ENCODE assay signal across 8 cellular contexts in the genomic region with DNA sequence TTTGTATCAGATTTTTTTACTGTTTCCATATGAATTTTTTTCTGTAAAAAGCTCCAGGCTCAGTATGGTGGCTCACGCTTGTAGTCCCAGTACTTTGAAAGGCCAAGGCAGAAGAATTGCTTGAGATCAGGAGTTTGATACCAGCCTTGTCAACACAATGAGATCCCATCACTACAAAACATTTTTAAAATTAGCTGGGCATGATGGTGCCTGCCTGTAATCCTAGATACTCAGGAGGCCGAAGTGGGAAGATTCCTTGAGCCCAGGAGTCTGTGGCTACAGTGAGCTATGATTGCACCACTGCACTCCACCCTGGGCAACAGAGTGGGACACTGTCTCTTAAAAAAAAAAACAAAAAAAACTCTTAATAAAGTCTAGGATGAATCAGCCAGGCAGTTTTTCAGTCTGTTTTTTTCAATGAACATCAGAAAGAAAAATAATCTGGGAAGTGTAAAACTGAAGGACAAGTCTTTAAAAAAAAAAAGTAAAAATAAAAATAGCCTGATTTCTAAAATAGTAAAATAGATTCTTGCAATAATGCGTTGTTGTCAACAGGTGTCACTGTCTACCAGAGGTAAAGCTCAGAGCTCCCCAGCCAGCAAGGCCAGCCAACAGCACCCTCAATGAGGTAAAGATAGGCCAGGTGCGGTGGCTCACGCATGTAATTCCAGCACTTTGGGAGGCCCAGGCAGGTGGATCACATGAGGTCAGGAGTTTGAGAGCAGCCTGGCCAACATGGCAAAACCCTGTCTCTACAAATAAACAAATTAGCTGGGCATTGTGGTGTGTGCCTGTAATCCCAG. TPM values are rescaled to one million over a fixed set of nuclear protein-coding genes. Genes with fewer than 3 reads are reported as not detected.
DNase-seq lines count a peak whose midpoint lies in the region; ATAC-seq and TF ChIP-seq lines count a peak whose summit lies in the region.

No MANE protein-coding gene starts in this region.

- H3K9me3 ChIP-seq in SJCRH30 (replicated peaks) = no peaks in the 10 kb centered on the region

- H3K36me3 Mint-ChIP-seq in activated naive CD4-positive, alpha-beta T cell treated with anti-CD3 and anti-CD28 coated beads for 36 hours (ENCODE audit: low read depth) = no peaks in the 10 kb centered on the region

- H3K36me3 ChIP-seq in SJCRH30 = no peaks in the 10 kb centered on the region

- H3K4me3 ChIP-seq in SJCRH30 = no peak overlapping the region
- no peak overlapping the region for H3K4me3 ChIP-seq in retinal pigment epithelial cell (ENCODE audit: low read length)

- H3K27ac Mint-ChIP-seq in activated naive CD4-positive, alpha-beta T cell treated with anti-CD3 and anti-CD28 coated beads for 36 hours = no peak overlapping the region

- no peaks in the 10 kb centered on the region for H3K27me3 ChIP-seq in SJCRH30

- intact Hi-C loops in activated naive CD4-positive, alpha-beta T cell treated with anti-CD3 and anti-CD28 coated beads for 36 hours (cut with micrococcal nuclease) = loop anchor here (1.0 kb wide), 3 partner anchors 110 to 644 kb away; no protein-coding TSS in a partner anchor
- intact Hi-C loops in head of caudate nucleus (cut with DNase I) = loop anchor here (10.0 kb wide), 1 partner anchor 230 kb away; no protein-coding TSS in a partner anchor

- ATAC-seq in HG03460 (IDR thresholded peaks at IDR 0.05; ENCODE audit: unreplicated experiment) = no peak

- CTCF ChIA-PET in activated naive CD4-positive, alpha-beta T cell treated with anti-CD3 and anti-CD28 coated beads for 36 hours (lab: Charles Lee) = interaction anchor here (0.6 to 3.8 kb wide), 20 partner anchors 9 to 664 kb away, joined by 3 to 28 read pairs (median 4); partner anchors contain the start of gene ATG5

- H3K27ac ChIP-seq in SJCRH30 = no peak overlapping the region

- no peak overlapping the region for H3K4me3 Mint-ChIP-seq in activated naive CD4-positive, alpha-beta T cell treated with anti-CD3 and anti-CD28 coated beads for 36 hours

- H3K9me3 Mint-ChIP-seq in activated naive CD4-positive, alpha-beta T cell treated with anti-CD3 and anti-CD28 coated beads for 36 hours = no peaks in the 10 kb centered on the region

- H3K27me3 Mint-ChIP-seq in activated naive CD4-positive, alpha-beta T cell treated with anti-CD3 and anti-CD28 coated beads for 36 hours (ENCODE audit: low read depth) = peaks cover 3% of the 10 kb centered on the region

- DNase-seq in NCI-H2029 (lab: John Stamatoyannopoulos, UW) (peak; percentile 73), NCI-H2029 treated with DMSO at 0.1 percent for 48 hours (lab: John Stamatoyannopoulos, UW) (no peak), HuH-7 (ENCODE audit: low spot score) (peak; percentile 32), SJCRH30 (peak; percentile 25 to 56), head of caudate nucleus (peak in 38 of 42 donors; percentile 7 to 69 (median 32)), retinal pigment epithelial cell (ENCODE audit: low read depth) (no peak)
- DNase-seq in activated naive CD4-positive, alpha-beta T cell treated with anti-CD3 and anti-CD28 coated beads for 36 hours = peak; percentile 56

- H3K4me1 Mint-ChIP-seq in activated naive CD4-positive, alpha-beta T cell treated with anti-CD3 and anti-CD28 coated beads for 36 hours (ENCODE audit: low read depth) = peaks cover 2% of the 10 kb centered on the region

- TF ChIP-seq CTCF in retinal pigment epithelial cell (conservative IDR thresholded peaks at IDR 0.05; ENCODE audit: low read depth, low read length) = peak; percentile 66

- 0 out of 2 replicates have a peak, but pooled peaks cover 2% of the 10 kb centered on the region for H3K4me1 ChIP-seq in SJCRH30

RNA-seq across cellular contexts. Expression of gene ATG5, which starts 9.3 kb away (rescaled TPM):
- total RNA-seq in SJCRH30 (2014; rRNA removed; shearing (Covaris generic)) = 42.9 and 49.1 TPM in 2 replicates
- total RNA-seq in activated naive CD4-positive, alpha-beta T cell treated with anti-CD3 and anti-CD28 coated beads for 36 hours = 10 to 100 TPM; 20.2 to 20.7 TPM

RNA-seq across cellular contexts. Expression of gene CRYBG1, which starts 25.7 kb away (rescaled TPM):
- total RNA-seq in SJCRH30 (2014; rRNA removed; shearing (Covaris generic)) = 0.03 TPM in 1 of 2 replicates, not detected in the other
- 10 to 100 TPM; 12.9 to 13.0 TPM for total RNA-seq in activated naive CD4-positive, alpha-beta T cell treated with anti-CD3 and anti-CD28 coated beads for 36 hours

Comparison
In these comparisons a context has a peak if more than half of its experiments do, and no peak if none do; other contexts are left out.
1. DNase-seq: peak in NCI-H2029 (single experiment), HuH-7 (single experiment), SJCRH30 (2 of 2), activated naive CD4-positive, alpha-beta T cell treated with anti-CD3 and anti-CD28 coated beads for 36 hours (single experiment) and head of caudate nucleus (38 of 42); none in NCI-H2029 treated with DMSO at 0.1 percent for 48 hours (single experiment) and retinal pigment epithelial cell (single experiment).
2. RNA of gene CRYBG1, which starts 25.7 kb away (total RNA-seq): 12.9 to 13.0 TPM in activated naive CD4-positive, alpha-beta T cell treated with anti-CD3 and anti-CD28 coated beads for 36 hours; 0.03 TPM in SJCRH30; every median in the first group is over 10 times any median in the second.